Comparison of ENCODE assay signal across 13 cellular contexts in the genomic region with DNA sequence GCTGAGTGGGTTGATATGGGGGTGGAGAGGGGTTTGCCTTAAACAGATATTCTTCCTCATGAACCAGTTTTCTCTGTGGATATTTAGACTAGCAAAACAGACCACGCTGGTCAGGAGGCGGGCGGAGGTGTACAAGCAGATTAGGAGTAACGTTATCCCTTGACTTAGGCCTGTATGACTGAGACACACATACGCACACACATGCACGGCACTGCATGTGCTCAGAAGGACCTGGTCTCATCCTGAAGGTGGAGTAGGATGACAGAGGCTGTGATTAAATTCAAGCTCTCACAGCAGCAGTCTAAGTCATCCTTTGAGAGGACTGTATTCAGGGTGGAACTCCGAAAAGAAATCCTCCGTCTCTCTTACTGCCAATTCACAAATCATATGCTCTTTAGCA.
A peak's percentile ranks its signal among the peaks of the same experiment; 100 is the strongest.
DNase-seq lines count a peak whose midpoint lies in the region; ATAC-seq and TF ChIP-seq lines count a peak whose summit lies in the region.
"Had no signal": no experiment of that assay in that cellular context is flagged by ENCODE, and none has a peak within 500 bp of the region (broad histone marks: within the 10 kb centered on the region; RNA-seq: fewer than 3 reads in every experiment).

No MANE protein-coding gene starts in this region.

- H3K36me3 Mint-ChIP-seq in effector memory CD8-positive, alpha-beta T cell (ENCODE audit: insufficient read depth) = no peaks in the 10 kb centered on the region
- no peaks in the 10 kb centered on the region for H3K36me3 Mint-ChIP-seq in T-helper 2 cell treated with Interferon-gamma antibody and Interleukin-4, amounts not matched to agents 5 μg/mL and 100 μg/mL, for 36 hours (ENCODE audit: low read depth)
- H3K36me3 Mint-ChIP-seq: activated CD8-positive, alpha-beta memory T cell treated with anti-CD3 and anti-CD28 coated beads, Interleukin-2, amount 10 ng/mL, durations not matched to agents 7 days and 5 days; activated naive CD8-positive, alpha-beta T cell had no signal

- WGBS in heart left ventricle, 4 donors = 68 to 80% (median 71%) methylated on average over 8 of the region's 8 CpGs

- no peak overlapping the region for H3K27ac Mint-ChIP-seq in effector memory CD8-positive, alpha-beta T cell
- H3K27ac Mint-ChIP-seq in T-helper 2 cell treated with Interferon-gamma antibody and Interleukin-4, amounts not matched to agents 5 μg/mL and 100 μg/mL, for 36 hours = no peak overlapping the region
- H3K27ac Mint-ChIP-seq: activated CD8-positive, alpha-beta memory T cell treated with anti-CD3 and anti-CD28 coated beads, Interleukin-2, amount 10 ng/mL, durations not matched to agents 7 days and 5 days; activated naive CD8-positive, alpha-beta T cell had no signal

- H3K9me3 ChIP-seq in upper lobe of right lung (no peaks in the 10 kb centered on the region), heart left ventricle (no peaks in the 10 kb centered on the region)
- H3K9me3 ChIP-seq: sigmoid colon had no signal

- H3K4me1 ChIP-seq in upper lobe of right lung (no peaks in the 10 kb centered on the region), heart left ventricle (no peaks in the 10 kb centered on the region)
- H3K4me1 ChIP-seq: sigmoid colon had no signal

- H3K4me1 Mint-ChIP-seq in effector memory CD8-positive, alpha-beta T cell (ENCODE audit: low read depth in 2 of 2) = no peaks in the 10 kb centered on the region
- no peaks in the 10 kb centered on the region for H3K4me1 Mint-ChIP-seq in T-helper 2 cell treated with Interferon-gamma antibody and Interleukin-4, amounts not matched to agents 5 μg/mL and 100 μg/mL, for 36 hours (ENCODE audit: low read depth)
- H3K4me1 Mint-ChIP-seq: activated CD8-positive, alpha-beta memory T cell treated with anti-CD3 and anti-CD28 coated beads, Interleukin-2, amount 10 ng/mL, durations not matched to agents 7 days and 5 days had no signal

- ATAC-seq in upper lobe of right lung = peak; percentile 26
- no peak for ATAC-seq in effector memory CD8-positive, alpha-beta T cell (replicated peaks)
- no peak for ATAC-seq in heart left ventricle
- ATAC-seq: activated CD8-positive, alpha-beta memory T cell treated with anti-CD3 and anti-CD28 coated beads, Interleukin-2, amount 10 ng/mL, durations not matched to agents 7 days and 5 days had no signal

- H3K9me3 Mint-ChIP-seq in effector memory CD8-positive, alpha-beta T cell = no peaks in the 10 kb centered on the region
- H3K9me3 Mint-ChIP-seq in T-helper 2 cell treated with Interferon-gamma antibody and Interleukin-4, amounts not matched to agents 5 μg/mL and 100 μg/mL, for 36 hours = no peaks in the 10 kb centered on the region

- TF ChIP-seq CTCF in brain microvascular endothelial cell (IDR thresholded peaks at IDR 0.05; ENCODE audit: low read depth, low read length, missing control alignments) = no peak
- no peak for TF ChIP-seq CTCF in kidney epithelial cell (IDR thresholded peaks at IDR 0.05; ENCODE audit: insufficient read depth, low read length, poor library complexity, severe bottlenecking)
- no peak for TF ChIP-seq CTCF in upper lobe of right lung (IDR thresholded peaks at IDR 0.05)
- no peak for TF ChIP-seq CTCF in heart left ventricle (IDR thresholded peaks at IDR 0.05)

- peaks cover 0 to 9% of the 10 kb centered on the region in 2 donors for H3K27me3 Mint-ChIP-seq in effector memory CD8-positive, alpha-beta T cell
- peaks cover 20% of the 10 kb centered on the region for H3K27me3 Mint-ChIP-seq in T-helper 2 cell treated with Interferon-gamma antibody and Interleukin-4, amounts not matched to agents 5 μg/mL and 100 μg/mL, for 36 hours (ENCODE audit: low read depth)

- no peaks in the 10 kb centered on the region for H3K27me3 ChIP-seq in brain microvascular endothelial cell (replicated peaks)
- no peaks in the 10 kb centered on the region for H3K27me3 ChIP-seq in kidney epithelial cell (ENCODE audit: control insufficient read depth, insufficient read depth, low read length)
- H3K27me3 ChIP-seq in upper lobe of right lung = no peaks in the 10 kb centered on the region
- peaks cover 0 to 21% (median 0%) of the 10 kb centered on the region in 9 donors for H3K27me3 ChIP-seq in heart left ventricle
- H3K27me3 ChIP-seq: sigmoid colon had no signal

- H3K4me3 Mint-ChIP-seq in effector memory CD8-positive, alpha-beta T cell = no peak overlapping the region
- H3K4me3 Mint-ChIP-seq in T-helper 2 cell treated with Interferon-gamma antibody and Interleukin-4, amounts not matched to agents 5 μg/mL and 100 μg/mL, for 36 hours = no peak overlapping the region
- H3K4me3 Mint-ChIP-seq: activated CD8-positive, alpha-beta memory T cell treated with anti-CD3 and anti-CD28 coated beads, Interleukin-2, amount 10 ng/mL, durations not matched to agents 7 days and 5 days; activated naive CD8-positive, alpha-beta T cell had no signal

- no peak for TF ChIP-seq POLR2A in heart left ventricle (IDR thresholded peaks at IDR 0.05)

- H3K36me3 ChIP-seq in brain microvascular endothelial cell (replicated peaks) = no peaks in the 10 kb centered on the region
- H3K36me3 ChIP-seq in kidney epithelial cell (ENCODE audit: control insufficient read depth, insufficient read depth, low read length) = no peaks in the 10 kb centered on the region
- H3K36me3 ChIP-seq in upper lobe of right lung = no peaks in the 10 kb centered on the region
- no peaks in the 10 kb centered on the region for H3K36me3 ChIP-seq in heart left ventricle
- H3K36me3 ChIP-seq: sigmoid colon had no signal

- DNase-seq in SHP77 treated with DMSO at 0.1 percent for 48 hours (lab: John Stamatoyannopoulos, UW) (peak; percentile 28), SHP77 (lab: John Stamatoyannopoulos, UW) (no peak), brain microvascular endothelial cell (peak; percentile 7), kidney epithelial cell (ENCODE audit: low read depth) (no peak), upper lobe of right lung (no peak), heart left ventricle (no peak)
- DNase-seq in effector memory CD8-positive, alpha-beta T cell = no peak
- no peak for DNase-seq in T-helper 2 cell treated with Interferon-gamma antibody and Interleukin-4, amounts not matched to agents 5 μg/mL and 100 μg/mL, for 36 hours (ENCODE audit: low spot score)
- DNase-seq: activated CD8-positive, alpha-beta memory T cell treated with anti-CD3 and anti-CD28 coated beads, Interleukin-2, amount 10 ng/mL, durations not matched to agents 7 days and 5 days; DND-41; MM.1S; sigmoid colon had no signal

- intact Hi-C loops in upper lobe of right lung (cut with DNase I) (no loop called here), heart left ventricle (cut with DNase I) (no loop called here)

- peak overlapping the region; percentile 39 for H3K27ac ChIP-seq in brain microvascular endothelial cell
- H3K27ac ChIP-seq in upper lobe of right lung = peak overlapping the region; percentile 69
- H3K27ac ChIP-seq in heart left ventricle = no peak overlapping the region
- H3K27ac ChIP-seq: sigmoid colon had no signal

- in situ Hi-C loops in brain microvascular endothelial cell (cut with HindIII; ENCODE audit: low pct_ligation_motif_present, low sequenced_read_pairs) = no loop called here

- H3K4me3 ChIP-seq in brain microvascular endothelial cell (ENCODE audit: low read depth, low read length) (no peak overlapping the region), kidney epithelial cell (ENCODE audit: low read depth, low read length) (peak overlapping the region; percentile 43), upper lobe of right lung (no peak overlapping the region), heart left ventricle (no peak overlapping the region)
- H3K4me3 ChIP-seq: sigmoid colon had no signal

Comparison
In these comparisons a context has a peak if more than half of its experiments do, and no peak if none do; other contexts are left out.
1. DNase-seq: peak in SHP77 treated with DMSO at 0.1 percent for 48 hours (single experiment) and brain microvascular endothelial cell (single experiment); none in SHP77 (0 of 2), kidney epithelial cell (single experiment), upper lobe of right lung (single experiment), effector memory CD8-positive, alpha-beta T cell (0 of 3), heart left ventricle (0 of 5) and T-helper 2 cell treated with Interferon-gamma antibody and Interleukin-4, amounts not matched to agents 5 μg/mL and 100 μg/mL, for 36 hours (single experiment).
2. H3K27ac ChIP-seq: peak in brain microvascular endothelial cell (single experiment) and upper lobe of right lung (single experiment); none in heart left ventricle (0 of 12).